In the genomic region with DNA sequence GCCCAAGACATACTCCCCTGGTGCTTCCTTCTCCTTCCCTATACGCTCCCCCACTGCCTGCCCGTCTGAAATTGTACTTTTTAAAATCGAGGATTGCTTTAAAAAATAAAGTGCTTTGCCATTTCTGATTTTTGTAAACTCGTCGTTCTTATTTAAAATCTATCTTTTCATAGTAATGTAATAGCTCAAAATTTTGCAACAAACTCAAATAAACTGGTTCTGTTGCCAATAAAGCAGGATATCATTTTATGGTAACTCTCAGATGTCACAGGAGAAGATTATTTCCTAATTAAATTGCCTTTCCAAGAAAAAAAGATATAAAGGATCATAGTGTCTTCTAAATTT, we compare ENCODE assay signal across 8 cellular contexts. TPM values are rescaled to one million over a fixed set of nuclear protein-coding genes. Genes with fewer than 3 reads are reported as not detected.
DNase-seq lines count a peak whose midpoint lies in the region; ATAC-seq and TF ChIP-seq lines count a peak whose summit lies in the region.

No MANE protein-coding gene starts in this region.

- H4K20me1 ChIP-seq in BLaER1 (no peaks in the 10 kb centered on the region), neural cell (ENCODE audit: insufficient read depth) (no peaks in the 10 kb centered on the region)

- peaks cover 3% of the 10 kb centered on the region for H3F3A ChIP-seq in neural cell (ENCODE audit: insufficient read depth, low read length, poor library complexity, severe bottlenecking)

- H2AFZ ChIP-seq in neural cell (ENCODE audit: low read depth, low read length) = peak overlapping the region; percentile 73

- H3K4me3 ChIP-seq in BLaER1 (peak overlapping the region; percentile 79), NB4 (ENCODE audit: low read depth, low read length) (peak overlapping the region; percentile 64), neural cell (ENCODE audit: low read length) (peak overlapping the region; percentile 72)

- DNase-seq in NB4 (ENCODE audit: low read depth) (no peak), midbrain (lab: John Stamatoyannopoulos, UW) (no peak), NOMO-1 treated with DMSO at 0.1 percent for 48 hours (lab: John Stamatoyannopoulos, UW; ENCODE audit: unreplicated experiment) (no peak)
- DNase-seq in effector memory CD8-positive, alpha-beta T cell = no peak
- no peak for DNase-seq in stimulated activated CD4-positive, alpha-beta T cell treated with anti-CD3 and anti-CD28 coated beads, Interleukin-4, amount 100 ng/mL, for 4 hours

- H3K27ac ChIP-seq in BLaER1 (peak overlapping the region; percentile 96), neural cell (ENCODE audit: low read length) (peak overlapping the region; percentile 99)

- no peak for ATAC-seq in effector memory CD8-positive, alpha-beta T cell (replicated peaks)
- no peak for ATAC-seq in HG03565 (IDR thresholded peaks at IDR 0.05; ENCODE audit: unreplicated experiment)

- no peak overlapping the region for H3K27ac Mint-ChIP-seq in effector memory CD8-positive, alpha-beta T cell

- no peaks in the 10 kb centered on the region for H3K9me2 ChIP-seq in neural cell (ENCODE audit: insufficient read depth, low read length)

- no peak for TF ChIP-seq RAD21 in neural cell (conservative IDR thresholded peaks at IDR 0.05)

- peaks cover 35% of the 10 kb centered on the region for H3K79me2 ChIP-seq in neural cell (replicated peaks; ENCODE audit: insufficient read depth, low read length)

- peaks cover 4 to 11% of the 10 kb centered on the region in 2 donors for H3K4me1 Mint-ChIP-seq in effector memory CD8-positive, alpha-beta T cell (ENCODE audit: low read depth in 2 of 2)

- no peak for TF ChIP-seq CTCF in NB4 (IDR thresholded peaks at IDR 0.05; ENCODE audit: low read depth, low read length)
- no peak for TF ChIP-seq CTCF in neural cell (IDR thresholded peaks at IDR 0.05; ENCODE audit: poor library complexity, severe bottlenecking)

- H3K36me3 Mint-ChIP-seq in effector memory CD8-positive, alpha-beta T cell (ENCODE audit: insufficient read depth) = peaks cover 3% of the 10 kb centered on the region

- no peaks in the 10 kb centered on the region for H3K9me3 ChIP-seq in BLaER1
- H3K9me3 ChIP-seq in neural cell (ENCODE audit: low read length) = no peaks in the 10 kb centered on the region

- H3K4me3 Mint-ChIP-seq in effector memory CD8-positive, alpha-beta T cell = peak overlapping the region; percentile 63 to 79

- H3K27me3 ChIP-seq in BLaER1 (no peaks in the 10 kb centered on the region), neural cell (ENCODE audit: insufficient read depth, low read depth, low read length) (no peaks in the 10 kb centered on the region)

- H3K9ac ChIP-seq in BLaER1 (peak overlapping the region; percentile 96), neural cell (ENCODE audit: low read length) (peak overlapping the region; percentile 94)

- peaks cover 7% of the 10 kb centered on the region; the same call in 1 of the 2 replicates for H3K36me3 ChIP-seq in BLaER1
- H3K36me3 ChIP-seq in neural cell (ENCODE audit: insufficient read depth, low read length) = peaks cover 6% of the 10 kb centered on the region

- H3K4me2 ChIP-seq in BLaER1 (peak overlapping the region; percentile 62), neural cell (ENCODE audit: low read length) (peak overlapping the region; percentile 96)

- TF ChIP-seq EP300 in neural cell (conservative IDR thresholded peaks at IDR 0.05; ENCODE audit: poor library complexity, severe bottlenecking) = no peak

- H3K4me1 ChIP-seq in BLaER1 = peaks cover 43% of the 10 kb centered on the region

- no peaks in the 10 kb centered on the region for H3K9me3 Mint-ChIP-seq in effector memory CD8-positive, alpha-beta T cell

- H3K27me3 Mint-ChIP-seq in effector memory CD8-positive, alpha-beta T cell = peaks cover 30 to 31% of the 10 kb centered on the region in 2 donors

- TF ChIP-seq POLR2A in NB4 (IDR thresholded peaks at IDR 0.05; ENCODE audit: extremely low read depth, insufficient read length) = no peak

TF ChIP-seq in neural cell, 6 proteins besides CTCF, POLR2A, EP300 and RAD21:
- TF ChIP-seq TAF1 (IDR thresholded peaks at IDR 0.05; ENCODE audit: low read depth) = no peak
- TF ChIP-seq, protein P1, sequence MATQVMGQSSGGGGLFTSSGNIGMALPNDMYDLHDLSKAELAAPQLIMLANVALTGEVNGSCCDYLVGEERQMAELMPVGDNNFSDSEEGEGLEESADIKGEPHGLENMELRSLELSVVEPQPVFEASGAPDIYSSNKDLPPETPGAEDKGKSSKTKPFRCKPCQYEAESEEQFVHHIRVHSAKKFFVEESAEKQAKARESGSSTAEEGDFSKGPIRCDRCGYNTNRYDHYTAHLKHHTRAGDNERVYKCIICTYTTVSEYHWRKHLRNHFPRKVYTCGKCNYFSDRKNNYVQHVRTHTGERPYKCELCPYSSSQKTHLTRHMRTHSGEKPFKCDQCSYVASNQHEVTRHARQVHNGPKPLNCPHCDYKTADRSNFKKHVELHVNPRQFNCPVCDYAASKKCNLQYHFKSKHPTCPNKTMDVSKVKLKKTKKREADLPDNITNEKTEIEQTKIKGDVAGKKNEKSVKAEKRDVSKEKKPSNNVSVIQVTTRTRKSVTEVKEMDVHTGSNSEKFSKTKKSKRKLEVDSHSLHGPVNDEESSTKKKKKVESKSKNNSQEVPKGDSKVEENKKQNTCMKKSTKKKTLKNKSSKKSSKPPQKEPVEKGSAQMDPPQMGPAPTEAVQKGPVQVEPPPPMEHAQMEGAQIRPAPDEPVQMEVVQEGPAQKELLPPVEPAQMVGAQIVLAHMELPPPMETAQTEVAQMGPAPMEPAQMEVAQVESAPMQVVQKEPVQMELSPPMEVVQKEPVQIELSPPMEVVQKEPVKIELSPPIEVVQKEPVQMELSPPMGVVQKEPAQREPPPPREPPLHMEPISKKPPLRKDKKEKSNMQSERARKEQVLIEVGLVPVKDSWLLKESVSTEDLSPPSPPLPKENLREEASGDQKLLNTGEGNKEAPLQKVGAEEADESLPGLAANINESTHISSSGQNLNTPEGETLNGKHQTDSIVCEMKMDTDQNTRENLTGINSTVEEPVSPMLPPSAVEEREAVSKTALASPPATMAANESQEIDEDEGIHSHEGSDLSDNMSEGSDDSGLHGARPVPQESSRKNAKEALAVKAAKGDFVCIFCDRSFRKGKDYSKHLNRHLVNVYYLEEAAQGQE (IDR thresholded peaks at IDR 0.05; ENCODE audit: borderline replicate concordance) = no peak
- TF ChIP-seq EZH2 (IDR thresholded peaks at IDR 0.05; ENCODE audit: borderline replicate concordance, insufficient read depth, low read length, poor library complexity, severe bottlenecking) = no peak
- TF ChIP-seq MXI1 (conservative IDR thresholded peaks at IDR 0.05; ENCODE audit: poor library complexity, severe bottlenecking) = no peak
- TF ChIP-seq SMC3 (conservative IDR thresholded peaks at IDR 0.05; ENCODE audit: poor library complexity) = no peak
- no peak for TF ChIP-seq POLR2AphosphoS5 (IDR thresholded peaks at IDR 0.05)

RNA-seq across cellular contexts. Expression of a gene that starts 1.3 kb away (rescaled TPM):
- polyA plus RNA-seq in neural cell = 3,611 and 3,807 TPM in 2 replicates
- polyA minus RNA-seq in neural cell = 1,547 and 1,719 TPM in 2 replicates
